36 cellular contexts compared by ENCODE assay signal in genomic region chr13:25715760-25716159, GRCh38.
"Had no signal": no experiment of that assay in that cellular context is flagged by ENCODE, and none has a peak within 500 bp of the region (broad histone marks: within the 10 kb centered on the region; RNA-seq: fewer than 3 reads in every experiment).

No MANE protein-coding gene starts in this region.

- H3K4me1 Mint-ChIP-seq: activated naive CD4-positive, alpha-beta T cell treated with anti-CD3 and anti-CD28 coated beads, Interleukin-2, amount 10 ng/mL, durations not matched to agents 7 days and 5 days; activated naive CD4-positive, alpha-beta T cell treated with anti-CD3 and anti-CD28 coated beads, Interleukin-2, amount 50 U/mL, for 24 hours; activated naive CD8-positive, alpha-beta T cell treated with anti-CD3 and anti-CD28 coated beads for 36 hours; activated naive CD8-positive, alpha-beta T cell treated with anti-CD3 and anti-CD28 coated beads, Interleukin-2, amount 10 ng/mL, durations not matched to agents 7 days and 5 days; activated naive CD8-positive, alpha-beta T cell treated with anti-CD3 and anti-CD28 coated beads, Interleukin-2, amount 50 U/mL, for 24 hours; activated T-helper 17 cell treated with anti-CD3 and anti-CD28 coated beads, Interleukin-2, amount 50 U/mL, for 72 hours; brain; central memory CD8-positive, alpha-beta T cell had no signal

- ATAC-seq: activated naive CD4-positive, alpha-beta T cell treated with anti-CD3 and anti-CD28 coated beads, Interleukin-2, amount 50 U/mL, for 72 hours; activated naive CD8-positive, alpha-beta T cell treated with anti-CD3 and anti-CD28 coated beads, Interleukin-2, amount 50 U/mL, for 24 hours; activated T-cell treated with anti-CD3 and anti-CD28 coated beads, Interleukin-2, amount 50 U/mL, for 4 hours; activated T-cell treated with anti-CD3 and anti-CD28 coated beads, Interleukin-2, amount 50 U/mL, for 72 hours; activated T-helper 17 cell treated with anti-CD3 and anti-CD28 coated beads, Interleukin-2, amount 50 U/mL, for 72 hours; body of pancreas had no signal

- DNase-seq: activated effector memory CD4-positive, alpha-beta T cell treated with anti-CD3 and anti-CD28 coated beads, Interleukin-2, amount 50 U/mL, for 16 hours; activated effector memory CD4-positive, alpha-beta T cell treated with Interleukin-2 at 50 U/mL for 16 hours; activated gamma-delta T cell; activated gamma-delta T cell treated with Interleukin-2 at 50 U/mL for 16 hours; activated naive CD4-positive, alpha-beta T cell; activated naive CD4-positive, alpha-beta T cell treated with anti-CD3 and anti-CD28 coated beads for 36 hours; activated naive CD4-positive, alpha-beta T cell treated with anti-CD3 and anti-CD28 coated beads, Interleukin-2, amount 10 ng/mL, durations not matched to agents 7 days and 5 days; activated naive CD4-positive, alpha-beta T cell treated with anti-CD3 and anti-CD28 coated beads, Interleukin-2, amount 50 U/mL, for 16 hours; activated naive CD4-positive, alpha-beta T cell treated with Interleukin-2 at 50 U/mL for 16 hours; activated naive CD8-positive, alpha-beta T cell treated with anti-CD3 and anti-CD28 coated beads for 36 hours; activated naive CD8-positive, alpha-beta T cell treated with anti-CD3 and anti-CD28 coated beads, Interleukin-2, amount 10 ng/mL, durations not matched to agents 7 days and 5 days; activated naive CD8-positive, alpha-beta T cell treated with anti-CD3 and anti-CD28 coated beads, Interleukin-2, amount 50 U/mL, for 24 hours; activated T-cell treated with anti-CD3 and anti-CD28 coated beads for 4 hours; activated T-cell treated with anti-CD3 and anti-CD28 coated beads, Interleukin-2, amount 50 U/mL, for 1 hour; activated T-cell treated with anti-CD3 and anti-CD28 coated beads, Interleukin-2, amount 50 U/mL, for 24 hours; activated T-cell treated with anti-CD3 and anti-CD28 coated beads, Interleukin-2, amount 50 U/mL, for 4 hours; activated T-cell treated with anti-CD3 and anti-CD28 coated beads, Interleukin-2, amount 50 U/mL, for 48 hours; activated T-cell treated with anti-CD3 and anti-CD28 coated beads, Interleukin-2, amount 50 U/mL, for 72 hours; adrenal gland; amniotic stem cell; amygdala; anterior cingulate cortex; aorta; body of pancreas; brain microvascular endothelial cell; caudate nucleus; central memory CD4-positive, alpha-beta T cell; cerebellar nuclear complex had no signal

- H3K4me3 Mint-ChIP-seq: activated naive CD4-positive, alpha-beta T cell treated with anti-CD3 and anti-CD28 coated beads for 36 hours; activated naive CD4-positive, alpha-beta T cell treated with anti-CD3 and anti-CD28 coated beads, Interleukin-2, amount 10 ng/mL, durations not matched to agents 7 days and 5 days; activated naive CD4-positive, alpha-beta T cell treated with anti-CD3 and anti-CD28 coated beads, Interleukin-2, amount 50 U/mL, for 24 hours; activated naive CD8-positive, alpha-beta T cell; activated naive CD8-positive, alpha-beta T cell treated with anti-CD3 and anti-CD28 coated beads for 36 hours; activated naive CD8-positive, alpha-beta T cell treated with anti-CD3 and anti-CD28 coated beads, Interleukin-2, amount 10 ng/mL, durations not matched to agents 7 days and 5 days; activated naive CD8-positive, alpha-beta T cell treated with anti-CD3 and anti-CD28 coated beads, Interleukin-2, amount 50 U/mL, for 24 hours; activated T-cell treated with anti-CD3 and anti-CD28 coated beads, Interleukin-2, amount 50 U/mL, for 24 hours; activated T-cell treated with anti-CD3 and anti-CD28 coated beads, Interleukin-2, amount 50 U/mL, for 4 hours; activated T-cell treated with anti-CD3 and anti-CD28 coated beads, Interleukin-2, amount 50 U/mL, for 72 hours; activated T-helper 1 cell treated with anti-CD3 and anti-CD28 coated beads, Interleukin-12 subunit alpha, Interleukin-12 subunit beta, Interleukin-2, Interleukin-4 antibody, amounts not matched to agents 30 ng/mL and 10 ng/mL and 1 ng/mL, durations not matched to agents 14 hours and 24 hours and 36 hours; activated T-helper 17 cell treated with anti-CD3 and anti-CD28 coated beads, Interleukin-2, amount 50 U/mL, for 72 hours; brain; central memory CD8-positive, alpha-beta T cell had no signal

- H3K36me3 Mint-ChIP-seq: activated naive CD4-positive, alpha-beta T cell treated with anti-CD3 and anti-CD28 coated beads, Interleukin-2, amount 10 ng/mL, durations not matched to agents 7 days and 5 days; activated naive CD4-positive, alpha-beta T cell treated with anti-CD3 and anti-CD28 coated beads, Interleukin-2, amount 50 U/mL, for 24 hours; activated naive CD4-positive, alpha-beta T cell treated with anti-CD3 and anti-CD28 coated beads, Interleukin-2, amount 50 U/mL, for 72 hours; activated naive CD8-positive, alpha-beta T cell; activated naive CD8-positive, alpha-beta T cell treated with anti-CD3 and anti-CD28 coated beads for 36 hours; activated naive CD8-positive, alpha-beta T cell treated with anti-CD3 and anti-CD28 coated beads, Interleukin-2, amount 10 ng/mL, durations not matched to agents 7 days and 5 days; brain had no signal

- H3K9me3 Mint-ChIP-seq: activated naive CD8-positive, alpha-beta T cell treated with anti-CD3 and anti-CD28 coated beads for 36 hours; activated naive CD8-positive, alpha-beta T cell treated with anti-CD3 and anti-CD28 coated beads, Interleukin-2, amount 50 U/mL, for 24 hours; activated T-cell treated with anti-CD3 and anti-CD28 coated beads, Interleukin-2, amount 50 U/mL, for 24 hours; activated T-helper 17 cell treated with anti-CD3 and anti-CD28 coated beads, Interleukin-2, amount 50 U/mL, for 72 hours; activated T-helper 2 cell treated with anti-CD3 and anti-CD28 coated beads, Interferon-gamma antibody, Interleukin-2, Interleukin-4, amounts not matched to agents 10 μg/mL and 5 μg/mL and 100 μg/mL, durations not matched to agents 14 hours and 24 hours and 36 hours; central memory CD8-positive, alpha-beta T cell had no signal

- H3K27ac Mint-ChIP-seq: activated naive CD4-positive, alpha-beta T cell treated with anti-CD3 and anti-CD28 coated beads for 36 hours; activated naive CD4-positive, alpha-beta T cell treated with anti-CD3 and anti-CD28 coated beads, Interleukin-2, amount 10 ng/mL, durations not matched to agents 7 days and 5 days; activated naive CD4-positive, alpha-beta T cell treated with anti-CD3 and anti-CD28 coated beads, Interleukin-2, amount 50 U/mL, for 24 hours; activated naive CD4-positive, alpha-beta T cell treated with anti-CD3 and anti-CD28 coated beads, Interleukin-2, amount 50 U/mL, for 72 hours; activated naive CD8-positive, alpha-beta T cell; activated naive CD8-positive, alpha-beta T cell treated with anti-CD3 and anti-CD28 coated beads for 36 hours; activated naive CD8-positive, alpha-beta T cell treated with anti-CD3 and anti-CD28 coated beads, Interleukin-2, amount 10 ng/mL, durations not matched to agents 7 days and 5 days; activated naive CD8-positive, alpha-beta T cell treated with anti-CD3 and anti-CD28 coated beads, Interleukin-2, amount 50 U/mL, for 24 hours; activated T-cell treated with anti-CD3 and anti-CD28 coated beads, Interleukin-2, amount 50 U/mL, for 24 hours; activated T-cell treated with anti-CD3 and anti-CD28 coated beads, Interleukin-2, amount 50 U/mL, for 72 hours; activated T-helper 1 cell treated with anti-CD3 and anti-CD28 coated beads, Interleukin-12 subunit alpha, Interleukin-12 subunit beta, Interleukin-2, Interleukin-4 antibody, amounts not matched to agents 30 ng/mL and 10 ng/mL and 1 ng/mL, durations not matched to agents 14 hours and 24 hours and 36 hours; activated T-helper 17 cell treated with anti-CD3 and anti-CD28 coated beads, Interleukin-2, amount 50 U/mL, for 72 hours; activated T-helper 2 cell treated with anti-CD3 and anti-CD28 coated beads, Interferon-gamma antibody, Interleukin-2, Interleukin-4, amounts not matched to agents 10 μg/mL and 5 μg/mL and 100 μg/mL, durations not matched to agents 14 hours and 24 hours and 36 hours; brain had no signal
